In genomic region chr9:99020786-99021436, GRCh38 we compare ENCODE assay signal across 24 cellular contexts.
A peak's percentile ranks its signal among the peaks of the same experiment; 100 is the strongest.
DNase-seq lines count a peak whose midpoint lies in the region; ATAC-seq and TF ChIP-seq lines count a peak whose summit lies in the region.
"Had no signal": no experiment of that assay in that cellular context is flagged by ENCODE, and none has a peak within 500 bp of the region (broad histone marks: within the 10 kb centered on the region; RNA-seq: fewer than 3 reads in every experiment).

No MANE protein-coding gene starts in this region.

- peaks cover 78% of the 10 kb centered on the region for H3K36me3 ChIP-seq in left ventricle myocardium inferior
- H3K36me3 ChIP-seq in neural progenitor cell, result no peaks in the 10 kb centered on the region
- H3K36me3 ChIP-seq in MG63, result no peaks in the 10 kb centered on the region
- H3K36me3 ChIP-seq: spleen had no signal

- H3K27ac ChIP-seq in left ventricle myocardium inferior (replicated peaks) (peak overlapping the region; percentile 66), neural progenitor cell (no peak overlapping the region)
- H3K27ac ChIP-seq: parathyroid adenoma, spleen had no signal

- no peaks in the 10 kb centered on the region for H3K4me1 Mint-ChIP-seq in neural progenitor cell
- H3K4me1 Mint-ChIP-seq: WTC11 had no signal

- no peak for DNase-seq in left ventricle myocardium inferior
- no peak for DNase-seq in left cardiac atrium
- peak; percentile 36 for DNase-seq in ecto neural progenitor cell (ENCODE audit: low spot score)
- DNase-seq in neural progenitor cell (ENCODE audit: low spot score), result no peak
- peak; percentile 33 for DNase-seq in ureter (ENCODE audit: low spot score)
- no peak for DNase-seq in iPS-NIHi11 (ENCODE audit: low spot score)
- no peak for DNase-seq in MG63
- no peak for DNase-seq in DMS79 (lab: John Stamatoyannopoulos, UW)
- DNase-seq: activated CD4-positive, alpha-beta memory T cell treated with anti-CD3 and anti-CD28 coated beads for 36 hours; aorta; CD4-positive, alpha-beta memory T cell; cerebellar nuclear complex; GDM1; NCI-H1436 treated with DMSO at 0.1 percent for 48 hours; NCI-H524; spleen; stimulated activated CD4-positive, alpha-beta T cell treated with anti-CD3 and anti-CD28 coated beads, Interleukin-4, amount 100 ng/mL, for 24 hours; T-helper 9 cell had no signal

- no peak overlapping the region for H3K4me2 ChIP-seq in neural progenitor cell

- no peak overlapping the region for H3K9ac ChIP-seq in neural progenitor cell
- H3K9ac ChIP-seq: parathyroid adenoma had no signal

- no peaks in the 10 kb centered on the region for H3F3A ChIP-seq in neural progenitor cell (ENCODE audit: low read depth)

- H3K9me3 Mint-ChIP-seq in neural progenitor cell, result peaks cover 2% of the 10 kb centered on the region
- H3K9me3 Mint-ChIP-seq: activated CD4-positive, alpha-beta memory T cell treated with anti-CD3 and anti-CD28 coated beads for 36 hours; activated naive CD4-positive, alpha-beta T cell treated with anti-CD3 and anti-CD28 coated beads, Interleukin-2, amount 50 U/mL, for 24 hours; CD4-positive, alpha-beta memory T cell; IgD-negative memory B cell; natural killer cell treated with Interleukin-12 subunit alpha and Interleukin-12 subunit beta and Interleukin-15 and Interleukin-18, amount 100 ng/mL, for 72 hours had no signal

- ATAC-seq in left cardiac atrium, result no peak
- ATAC-seq: natural killer cell treated with Interleukin-12 subunit alpha and Interleukin-12 subunit beta and Interleukin-15 and Interleukin-18, amount 100 ng/mL, for 72 hours; WTC11 had no signal

- no peaks in the 10 kb centered on the region for H3K9me3 ChIP-seq in left ventricle myocardium inferior (replicated peaks)
- H3K9me3 ChIP-seq in neural progenitor cell (ENCODE audit: low read depth), result no peaks in the 10 kb centered on the region
- no peaks in the 10 kb centered on the region for H3K9me3 ChIP-seq in MG63
- H3K9me3 ChIP-seq: spleen had no signal

- no peak overlapping the region for H3K4me3 ChIP-seq in left ventricle myocardium inferior
- H3K4me3 ChIP-seq in neural progenitor cell, result no peak overlapping the region
- H3K4me3 ChIP-seq in MG63, result no peak overlapping the region
- H3K4me3 ChIP-seq: spleen had no signal

- H3K4me3 Mint-ChIP-seq in neural progenitor cell, result no peak overlapping the region
- H3K4me3 Mint-ChIP-seq: activated CD4-positive, alpha-beta memory T cell treated with anti-CD3 and anti-CD28 coated beads for 36 hours; activated naive CD4-positive, alpha-beta T cell treated with anti-CD3 and anti-CD28 coated beads, Interleukin-2, amount 50 U/mL, for 24 hours; CD4-positive, alpha-beta memory T cell; IgD-negative memory B cell; mesothelial cell of epicardium; natural killer cell treated with Interleukin-12 subunit alpha and Interleukin-12 subunit beta and Interleukin-15 and Interleukin-18, amount 100 ng/mL, for 72 hours; WTC11 had no signal

- H2AFZ ChIP-seq in neural progenitor cell (replicated peaks), result no peak overlapping the region
- H2AFZ ChIP-seq: parathyroid adenoma had no signal

- no peaks in the 10 kb centered on the region for H3K36me3 Mint-ChIP-seq in neural progenitor cell
- H3K36me3 Mint-ChIP-seq: activated CD4-positive, alpha-beta memory T cell treated with anti-CD3 and anti-CD28 coated beads for 36 hours; activated naive CD4-positive, alpha-beta T cell treated with anti-CD3 and anti-CD28 coated beads, Interleukin-2, amount 50 U/mL, for 24 hours; CD4-positive, alpha-beta memory T cell; IgD-negative memory B cell; mesothelial cell of epicardium; natural killer cell treated with Interleukin-12 subunit alpha and Interleukin-12 subunit beta and Interleukin-15 and Interleukin-18, amount 100 ng/mL, for 72 hours; WTC11 had no signal

- no peaks in the 10 kb centered on the region for H4K20me1 ChIP-seq in neural progenitor cell (ENCODE audit: low read depth)

- intact Hi-C loops in left ventricle myocardium inferior (cut with micrococcal nuclease) (no loop called here), left cardiac atrium (cut with DNase I) (no loop called here)

- no peaks in the 10 kb centered on the region for H3K79me2 ChIP-seq in neural progenitor cell (ENCODE audit: low read depth)
- H3K79me2 ChIP-seq: parathyroid adenoma had no signal

- peaks cover 32% of the 10 kb centered on the region for H3K4me1 ChIP-seq in left ventricle myocardium inferior
- H3K4me1 ChIP-seq in neural progenitor cell, result no peaks in the 10 kb centered on the region
- H3K4me1 ChIP-seq: parathyroid adenoma, spleen had no signal

- H3K27me3 ChIP-seq in left ventricle myocardium inferior (ENCODE audit: low read depth), result no peaks in the 10 kb centered on the region
- no peaks in the 10 kb centered on the region for H3K27me3 ChIP-seq in neural progenitor cell
- no peaks in the 10 kb centered on the region for H3K27me3 ChIP-seq in MG63
- H3K27me3 ChIP-seq: spleen had no signal

- peak overlapping the region; percentile 64 for H3K27ac Mint-ChIP-seq in neural progenitor cell
- H3K27ac Mint-ChIP-seq: activated CD4-positive, alpha-beta memory T cell treated with anti-CD3 and anti-CD28 coated beads for 36 hours; activated naive CD4-positive, alpha-beta T cell treated with anti-CD3 and anti-CD28 coated beads, Interleukin-2, amount 50 U/mL, for 24 hours; CD4-positive, alpha-beta memory T cell; IgD-negative memory B cell; mesothelial cell of epicardium; WTC11 had no signal

- TF ChIP-seq CTCF in left ventricle myocardium inferior (IDR thresholded peaks at IDR 0.05; ENCODE audit: borderline replicate concordance) (no peak), neural progenitor cell (IDR thresholded peaks at IDR 0.05) (no peak)

- peaks cover 2% of the 10 kb centered on the region for H3K27me3 Mint-ChIP-seq in neural progenitor cell (ENCODE audit: insufficient read depth, low read depth)
- H3K27me3 Mint-ChIP-seq: activated CD4-positive, alpha-beta memory T cell treated with anti-CD3 and anti-CD28 coated beads for 36 hours; activated naive CD4-positive, alpha-beta T cell treated with anti-CD3 and anti-CD28 coated beads, Interleukin-2, amount 50 U/mL, for 24 hours; CD4-positive, alpha-beta memory T cell; IgD-negative memory B cell had no signal

Comparison
In these comparisons a context has a peak if more than half of its experiments do, and no peak if none do; other contexts are left out.
1. DNase-seq: peak in ecto neural progenitor cell (single experiment) and ureter (single experiment); none in left ventricle myocardium inferior (single experiment), left cardiac atrium (single experiment), neural progenitor cell (single experiment), iPS-NIHi11 (single experiment), MG63 (single experiment) and DMS79 (single experiment).